Comparison of ENCODE assay signal across 8 cellular contexts in the genomic region with DNA sequence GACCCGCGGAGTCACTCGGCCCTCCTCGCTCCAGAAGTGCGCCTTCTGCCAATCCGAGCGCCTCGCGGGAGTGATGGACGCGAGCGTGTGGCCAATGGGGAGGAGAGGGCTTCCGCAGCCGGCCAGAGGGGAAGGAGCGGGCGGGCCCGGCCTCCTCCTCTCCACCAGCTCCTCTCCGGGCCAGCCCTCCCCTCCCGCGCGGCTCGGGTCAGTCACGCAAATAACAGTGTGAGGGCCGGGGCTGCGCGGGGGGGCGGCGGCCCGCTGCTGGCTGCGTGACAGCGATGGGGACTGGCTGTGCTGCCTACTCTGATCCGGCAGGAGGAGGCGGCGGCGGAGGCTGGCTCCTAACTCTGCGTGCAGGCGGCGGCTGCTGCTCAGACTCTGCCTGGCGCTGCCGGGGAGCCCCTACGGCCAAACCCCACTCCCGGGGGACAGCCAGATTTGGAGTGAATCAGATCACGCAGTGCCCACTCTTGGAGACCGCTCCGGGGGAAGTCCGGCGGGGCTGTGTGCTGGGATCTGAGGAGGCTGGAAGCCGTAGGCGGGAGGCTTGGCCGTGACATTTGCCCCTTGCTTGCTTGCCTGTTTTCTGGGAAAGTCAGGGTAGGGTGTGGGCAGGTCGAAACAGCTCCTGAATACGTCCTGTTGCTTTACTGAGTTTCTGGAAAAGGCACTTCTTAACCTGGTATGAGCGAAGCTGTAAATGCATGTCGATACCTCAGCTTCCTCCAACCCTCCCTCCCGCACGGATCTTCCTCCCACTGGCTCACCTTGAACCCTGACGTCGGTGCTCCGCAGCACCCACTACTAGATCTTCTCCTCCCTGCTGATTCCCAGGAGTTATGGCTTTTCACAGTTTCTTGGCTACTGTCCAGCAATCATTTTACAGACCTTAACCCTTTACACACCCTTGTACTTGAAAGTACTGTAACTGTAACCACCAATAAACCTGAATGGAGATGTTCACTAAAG.
DNase-seq lines count a peak whose midpoint lies in the region; TF ChIP-seq lines count a peak whose summit lies in the region.

No MANE protein-coding gene starts in this region.

- H3K9me3 ChIP-seq in GM23248 (ENCODE audit: low read depth) (no peaks in the 10 kb centered on the region), SJSA1 (replicated peaks) (no peaks in the 10 kb centered on the region)

- H3K27ac Mint-ChIP-seq in activated naive CD4-positive, alpha-beta T cell treated with anti-CD3 and anti-CD28 coated beads for 36 hours: peak overlapping the region; percentile 89

- in situ Hi-C loops in GM23248 (cut with MboI): no loop called here

- H3K27me3 ChIP-seq in GM23248 (replicated peaks; ENCODE audit: insufficient read depth) (no peaks in the 10 kb centered on the region), SJSA1 (replicated peaks) (no peaks in the 10 kb centered on the region), kidney epithelial cell (ENCODE audit: control insufficient read depth, insufficient read depth, low read length) (no peaks in the 10 kb centered on the region)

- peaks cover 26% of the 10 kb centered on the region for H3K4me1 Mint-ChIP-seq in activated naive CD4-positive, alpha-beta T cell treated with anti-CD3 and anti-CD28 coated beads for 36 hours (ENCODE audit: low read depth)

- CTCF ChIA-PET in activated naive CD4-positive, alpha-beta T cell treated with anti-CD3 and anti-CD28 coated beads for 36 hours (lab: Charles Lee): interaction anchor here (0.7 to 4.8 kb wide), 13 partner anchors 10 to 144 kb away, joined by 3 to 37 read pairs (median 4); a partner anchor contains a TSS

- peak overlapping the region; percentile 98 for H3K27ac ChIP-seq in GM23248
- peak overlapping the region; percentile 77 for H3K27ac ChIP-seq in SJSA1

- H4K20me1 ChIP-seq in GM23248 (ENCODE audit: insufficient read depth): no peaks in the 10 kb centered on the region

- no peak for TF ChIP-seq CTCF in kidney epithelial cell (IDR thresholded peaks at IDR 0.05; ENCODE audit: insufficient read depth, low read length, poor library complexity, severe bottlenecking)

- peak; percentile 58 for DNase-seq in activated naive CD4-positive, alpha-beta T cell treated with anti-CD3 and anti-CD28 coated beads for 36 hours
- no peak for DNase-seq in activated naive CD4-positive, alpha-beta T cell treated with Interleukin-2 at 50 U/mL for 16 hours
- DNase-seq in GM23248 (peak; percentile 66), KG1 (lab: John Stamatoyannopoulos, UW) (peak; percentile 99), SJSA1 (ENCODE audit: low read depth in 1 of 2, low spot score in 2 of 2) (peak; percentile 99 to 100), cerebellar nuclear complex (lab: John Stamatoyannopoulos, UW) (peak; percentile 100), kidney epithelial cell (ENCODE audit: low read depth) (no peak)
- peak; percentile 17 for DNase-seq in stimulated activated CD4-positive, alpha-beta T cell treated with anti-CD3 and anti-CD28 coated beads, Interleukin-1b, Interleukin-23, amount 100 ng/mL, for 48 hours

- peak overlapping the region; percentile 83 for H2AFZ ChIP-seq in GM23248

- peaks cover 37% of the 10 kb centered on the region for H3K79me2 ChIP-seq in GM23248 (ENCODE audit: insufficient read depth)

- 2% methylated on average over 41 to 59 of the region's 59 CpGs for WGBS in GM23248 (ENCODE audit: low coverage in 1 of 2, low lambda C conversion rate in 2 of 2, missing lambda C conversion rate in 2 of 2), 2 experiments

- H3K4me3 Mint-ChIP-seq in activated naive CD4-positive, alpha-beta T cell treated with anti-CD3 and anti-CD28 coated beads for 36 hours: peak overlapping the region; percentile 99

- intact Hi-C loops in activated naive CD4-positive, alpha-beta T cell treated with anti-CD3 and anti-CD28 coated beads for 36 hours (cut with micrococcal nuclease): loop anchor here (1.0 to 10.0 kb wide), 18 partner anchors 16 to 1163 kb away; a partner anchor contains a TSS

- H3K4me2 ChIP-seq in GM23248 (ENCODE audit: unreplicated experiment): peak overlapping the region; percentile 85

- no peaks in the 10 kb centered on the region for H3K9me3 Mint-ChIP-seq in activated naive CD4-positive, alpha-beta T cell treated with anti-CD3 and anti-CD28 coated beads for 36 hours

- H3K9me2 ChIP-seq in GM23248 (ENCODE audit: insufficient read depth): no peaks in the 10 kb centered on the region

- H3K27me3 Mint-ChIP-seq in activated naive CD4-positive, alpha-beta T cell treated with anti-CD3 and anti-CD28 coated beads for 36 hours (ENCODE audit: low read depth): no peaks in the 10 kb centered on the region

- H3K9ac ChIP-seq in GM23248: peak overlapping the region; percentile 96

- no peaks in the 10 kb centered on the region for H3K36me3 Mint-ChIP-seq in activated naive CD4-positive, alpha-beta T cell treated with anti-CD3 and anti-CD28 coated beads for 36 hours (ENCODE audit: low read depth)

- no peaks in the 10 kb centered on the region for H3K36me3 ChIP-seq in GM23248 (ENCODE audit: low read depth)
- no peaks in the 10 kb centered on the region for H3K36me3 ChIP-seq in SJSA1
- H3K36me3 ChIP-seq in kidney epithelial cell (ENCODE audit: control insufficient read depth, insufficient read depth, low read length): no peaks in the 10 kb centered on the region

- peaks cover 25% of the 10 kb centered on the region; the same call in 1 of the 2 replicates for H3K4me1 ChIP-seq in GM23248 (ENCODE audit: insufficient read depth)
- H3K4me1 ChIP-seq in SJSA1 (replicated peaks): peaks cover 10% of the 10 kb centered on the region

- H3K4me3 ChIP-seq in GM23248: peak overlapping the region; percentile 91
- peak overlapping the region; percentile 54 for H3K4me3 ChIP-seq in SJSA1
- H3K4me3 ChIP-seq in kidney epithelial cell (ENCODE audit: low read depth, low read length): peak overlapping the region; percentile 47

- H3F3A ChIP-seq in GM23248 (ENCODE audit: insufficient read depth): peaks cover 37% of the 10 kb centered on the region

Comparison
In these comparisons a context has a peak if more than half of its experiments do, and no peak if none do; other contexts are left out.
1. DNase-seq: peak in activated naive CD4-positive, alpha-beta T cell treated with anti-CD3 and anti-CD28 coated beads for 36 hours (single experiment), GM23248 (single experiment), KG1 (single experiment), SJSA1 (2 of 2), cerebellar nuclear complex (2 of 2) and stimulated activated CD4-positive, alpha-beta T cell treated with anti-CD3 and anti-CD28 coated beads, Interleukin-1b, Interleukin-23, amount 100 ng/mL, for 48 hours (single experiment); none in activated naive CD4-positive, alpha-beta T cell treated with Interleukin-2 at 50 U/mL for 16 hours (single experiment) and kidney epithelial cell (single experiment).
2. Peak in every context shown above with its lines, with median percentiles within 50 percentile points of each other: H3K4me3 ChIP-seq.